In genomic region chr9:94681508-94681907, GRCh38 we compare ENCODE assay signal across 8 cellular contexts. TPM values are rescaled to one million over a fixed set of nuclear protein-coding genes. Genes with fewer than 3 reads are reported as not detected.
A peak's percentile ranks its signal among the peaks of the same experiment; 100 is the strongest.
DNase-seq lines count a peak whose midpoint lies in the region; ATAC-seq and TF ChIP-seq lines count a peak whose summit lies in the region.

No MANE protein-coding gene starts in this region.

- H3K9me3 Mint-ChIP-seq in activated naive CD4-positive, alpha-beta T cell treated with anti-CD3 and anti-CD28 coated beads, Interleukin-2, amount 10 ng/mL, durations not matched to agents 7 days and 5 days, result no peaks in the 10 kb centered on the region

- WGBS in thyroid gland, 2 donors, result 10 to 19% methylated on average over 7 of the region's 7 CpGs

- H3K4me1 ChIP-seq in SJSA1 (replicated peaks) (peaks cover 4% of the 10 kb centered on the region), thyroid gland (no peaks in the 10 kb centered on the region)

- ATAC-seq in omental fat pad (ENCODE audit: low FRiP score) (peak; percentile 84), GM21717 (IDR thresholded peaks at IDR 0.05; ENCODE audit: unreplicated experiment) (no peak)

- no peak overlapping the region for H3K4me3 Mint-ChIP-seq in activated naive CD4-positive, alpha-beta T cell treated with anti-CD3 and anti-CD28 coated beads, Interleukin-2, amount 10 ng/mL, durations not matched to agents 7 days and 5 days

- H3K4me1 Mint-ChIP-seq in activated naive CD4-positive, alpha-beta T cell treated with anti-CD3 and anti-CD28 coated beads, Interleukin-2, amount 10 ng/mL, durations not matched to agents 7 days and 5 days, result no peaks in the 10 kb centered on the region

- H3K27me3 Mint-ChIP-seq in activated naive CD4-positive, alpha-beta T cell treated with anti-CD3 and anti-CD28 coated beads, Interleukin-2, amount 10 ng/mL, durations not matched to agents 7 days and 5 days, result peaks cover 28% of the 10 kb centered on the region

- H3K27me3 ChIP-seq in SJSA1 (replicated peaks) (no peaks in the 10 kb centered on the region), thyroid gland (no peaks in the 10 kb centered on the region)

- H3K36me3 Mint-ChIP-seq in activated naive CD4-positive, alpha-beta T cell treated with anti-CD3 and anti-CD28 coated beads, Interleukin-2, amount 10 ng/mL, durations not matched to agents 7 days and 5 days, result no peaks in the 10 kb centered on the region

- H3K9me3 ChIP-seq in SJSA1 (replicated peaks) (no peaks in the 10 kb centered on the region), thyroid gland (no peaks in the 10 kb centered on the region)

- no peak overlapping the region for H3K27ac Mint-ChIP-seq in activated naive CD4-positive, alpha-beta T cell treated with anti-CD3 and anti-CD28 coated beads, Interleukin-2, amount 10 ng/mL, durations not matched to agents 7 days and 5 days

- peak; percentile 66 to 79 for DNase-seq in SJSA1 (ENCODE audit: low read depth in 1 of 2, low spot score in 2 of 2)
- DNase-seq in activated naive CD4-positive, alpha-beta T cell treated with anti-CD3 and anti-CD28 coated beads, Interleukin-2, amount 10 ng/mL, durations not matched to agents 7 days and 5 days, result peak; percentile 69
- peak; percentile 84 for DNase-seq in globus pallidus (ENCODE audit: low spot score)
- DNase-seq in omental fat pad (ENCODE audit: low spot score), result peak; percentile 39
- DNase-seq in thyroid gland, result peak; percentile 74 to 79

- no peaks in the 10 kb centered on the region for H3K36me3 ChIP-seq in SJSA1
- no peaks in the 10 kb centered on the region for H3K36me3 ChIP-seq in thyroid gland

- H3K27ac ChIP-seq in SJSA1, result no peak overlapping the region
- H3K27ac ChIP-seq in thyroid gland, result peak overlapping the region in 1 of 3 donors; percentile 31

- TF ChIP-seq CTCF in GM12875 (IDR thresholded peaks at IDR 0.05; ENCODE audit: borderline replicate concordance, insufficient read depth, low read depth, low read length) (peak; percentile 66; the same call in 1 of the 2 replicates), LNCAP (IDR thresholded peaks at IDR 0.05) (peak; percentile 70), omental fat pad (IDR thresholded peaks at IDR 0.05) (no peak), thyroid gland (IDR thresholded peaks at IDR 0.05) (peak; percentile 23 to 79 (median 74))

- TF ChIP-seq POLR2A in thyroid gland (IDR thresholded peaks at IDR 0.05), result no peak

- CTCF ChIA-PET in activated naive CD4-positive, alpha-beta T cell treated with anti-CD3 and anti-CD28 coated beads, Interleukin-2, amount 10 ng/mL, durations not matched to agents 7 days and 5 days (lab: Charles Lee), result interaction anchor here (0.6 to 4.3 kb wide), 32 partner anchors 9 to 1536 kb away, joined by 3 to 164 read pairs (median 4); partner anchors contain the start of gene AOPEP

- intact Hi-C loops in thyroid gland (cut with DNase I), result loop anchor here (5.0 kb wide), 1 partner anchor 446 kb away; no protein-coding TSS in a partner anchor

- no peak overlapping the region for H3K4me3 ChIP-seq in GM12875 (ENCODE audit: low read depth, low read length)
- no peak overlapping the region for H3K4me3 ChIP-seq in SJSA1
- H3K4me3 ChIP-seq in thyroid gland (replicated peaks in 1 of 3), result no peak overlapping the region

RNA-seq across cellular contexts. Expression of gene FBP1, which starts 42.2 kb away (rescaled TPM):
- total RNA-seq in SJSA1 (2014; rRNA removed; shearing (Covaris generic)), result not detected in 2 replicates
- total RNA-seq in omental fat pad (10 to 100 TPM in 2 of 4 donors, 1 to 10 TPM in 2; 6.9 to 98.5 (median 10.3) TPM), thyroid gland (10 to 100 TPM; 20.3 to 31.8 (median 23.1) TPM)

RNA-seq across cellular contexts. Expression of gene AOPEP, which starts 45.0 kb away (rescaled TPM):
- 28.6 and 39.6 TPM in 2 replicates for total RNA-seq in SJSA1 (2014; rRNA removed; shearing (Covaris generic))
- 100 to 1,000 TPM in 1 of 4 donors, 10 to 100 TPM in 3; 45.9 to 102 (median 55.1) TPM for total RNA-seq in omental fat pad
- 100 to 1,000 TPM; 126 to 216 (median 136) TPM for total RNA-seq in thyroid gland

Comparison
In these comparisons a context has a peak if more than half of its experiments do, and no peak if none do; other contexts are left out.
1. CTCF ChIP-seq: peak in GM12875 (single experiment), LNCAP (single experiment) and thyroid gland (6 of 6); none in omental fat pad (0 of 3).
2. Peak in every context shown above with its lines, with median percentiles within 50 percentile points of each other: DNase-seq.